ENCODE assay signal across 10 cellular contexts in the genomic region with DNA sequence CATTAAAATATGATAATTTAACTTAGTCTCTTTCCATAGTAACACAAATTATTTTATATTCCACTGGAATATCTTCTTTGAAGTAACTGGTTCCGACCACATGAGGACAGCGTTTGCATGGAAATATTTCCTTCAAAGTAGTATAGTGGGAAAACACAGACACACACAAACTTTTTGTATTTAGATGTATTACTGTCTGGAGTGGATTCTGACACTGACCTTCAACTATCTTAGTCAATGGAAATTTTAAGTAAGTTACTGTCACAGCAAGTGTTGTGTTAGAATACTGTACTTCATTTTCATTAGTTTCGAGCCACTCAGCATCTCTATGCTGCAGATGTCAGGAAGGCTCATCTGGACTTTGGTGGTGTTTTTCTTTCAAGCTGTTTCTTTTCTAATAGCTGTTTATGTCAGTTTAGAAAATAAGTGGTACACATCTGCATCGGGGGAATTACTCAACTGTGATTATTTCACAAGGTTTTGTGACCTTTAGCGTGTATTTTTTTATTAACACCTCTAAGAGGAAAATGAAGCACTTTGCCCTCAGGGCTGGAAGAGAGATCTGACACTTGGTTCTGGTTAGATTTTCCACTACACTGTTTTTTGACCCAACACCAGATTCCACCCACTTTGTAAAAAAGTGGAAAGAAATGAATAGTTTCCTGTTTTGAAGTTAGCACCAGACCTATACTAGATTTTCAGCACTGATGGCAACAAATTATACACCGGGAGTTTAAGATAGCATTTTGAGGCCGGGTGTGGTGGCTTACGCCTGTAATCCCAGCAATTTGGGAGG. TPM values are rescaled to one million over a fixed set of nuclear protein-coding genes. Genes with fewer than 3 reads are reported as not detected.
DNase-seq lines count a peak whose midpoint lies in the region; ATAC-seq, FAIRE-seq and TF ChIP-seq lines count a peak whose summit lies in the region.
"Had no signal": no experiment of that assay in that cellular context is flagged by ENCODE, and none has a peak within 500 bp of the region (broad histone marks: within the 10 kb centered on the region; RNA-seq: fewer than 3 reads in every experiment).

No MANE protein-coding gene starts in this region.

- H3K27me3 Mint-ChIP-seq in activated naive CD4-positive, alpha-beta T cell treated with anti-CD3 and anti-CD28 coated beads for 36 hours (ENCODE audit: low read depth): peaks cover 13% of the 10 kb centered on the region

- peak; percentile 34 for FAIRE-seq in frontal cortex (lab: Jason Lieb, UNC)
- FAIRE-seq: colon had no signal

- H3K27me3 ChIP-seq in upper lobe of left lung: no peaks in the 10 kb centered on the region

- no peaks in the 10 kb centered on the region for H3K36me3 ChIP-seq in upper lobe of left lung

- no peaks in the 10 kb centered on the region for H3K9me3 Mint-ChIP-seq in activated naive CD4-positive, alpha-beta T cell treated with anti-CD3 and anti-CD28 coated beads for 36 hours

- TF ChIP-seq EP300 in upper lobe of left lung (IDR thresholded peaks at IDR 0.05): no peak

- H3K4me1 ChIP-seq in upper lobe of left lung: no peaks in the 10 kb centered on the region

- TF ChIP-seq POLR2A in upper lobe of left lung (IDR thresholded peaks at IDR 0.05): no peak

- intact Hi-C loops in activated naive CD4-positive, alpha-beta T cell treated with anti-CD3 and anti-CD28 coated beads for 36 hours (cut with micrococcal nuclease): loop anchor here (1.0 to 5.0 kb wide), 2 partner anchors 330 to 546 kb away; no protein-coding TSS in a partner anchor

- no peak overlapping the region for H3K27ac Mint-ChIP-seq in activated naive CD4-positive, alpha-beta T cell treated with anti-CD3 and anti-CD28 coated beads for 36 hours

- DNase-seq in activated naive CD4-positive, alpha-beta T cell treated with anti-CD3 and anti-CD28 coated beads for 36 hours: peak; percentile 12
- DNase-seq in activated naive CD4-positive, alpha-beta T cell treated with anti-CD3 and anti-CD28 coated beads, Interleukin-2, amount 50 U/mL, for 16 hours: no peak
- peak; percentile 34 for DNase-seq in SK-N-DZ (ENCODE audit: low spot score)
- DNase-seq in frontal cortex (ENCODE audit: low spot score in 2 of 2): peak in 1 of 2 donors; percentile 23
- no peak for DNase-seq in upper lobe of left lung
- DNase-seq in activated CD4-positive, alpha-beta T cell treated with anti-CD3 and anti-CD28 coated beads, Interleukin-2, amount 50 U/mL, for 4 hours: no peak
- DNase-seq: NCI-H2107 had no signal

- peaks cover 3% of the 10 kb centered on the region for H3K4me1 Mint-ChIP-seq in activated naive CD4-positive, alpha-beta T cell treated with anti-CD3 and anti-CD28 coated beads for 36 hours (ENCODE audit: low read depth)

- peak in 5 of 6 experiments; percentile 22 to 53 (median 45) for TF ChIP-seq CTCF in upper lobe of left lung (IDR thresholded peaks at IDR 0.05)

- no peaks in the 10 kb centered on the region for H3K9me3 ChIP-seq in upper lobe of left lung

- 64% methylated on average over 8 of the region's 8 CpGs for WGBS in upper lobe of left lung, 2 donors

- H3K4me3 ChIP-seq in upper lobe of left lung: no peak overlapping the region

- H3K36me3 Mint-ChIP-seq in activated naive CD4-positive, alpha-beta T cell treated with anti-CD3 and anti-CD28 coated beads for 36 hours (ENCODE audit: low read depth): no peaks in the 10 kb centered on the region

- H3K4me3 Mint-ChIP-seq in activated naive CD4-positive, alpha-beta T cell treated with anti-CD3 and anti-CD28 coated beads for 36 hours: no peak overlapping the region

- ATAC-seq in upper lobe of left lung (ENCODE audit: low FRiP score in 2 of 2) (peak in 1 of 2 donors; percentile 59), HG02642 (IDR thresholded peaks at IDR 0.05; ENCODE audit: poor library complexity, unreplicated experiment) (no peak), GM21717 (IDR thresholded peaks at IDR 0.05; ENCODE audit: unreplicated experiment) (no peak)

- CTCF ChIA-PET in activated naive CD4-positive, alpha-beta T cell treated with anti-CD3 and anti-CD28 coated beads for 36 hours (lab: Charles Lee): no interaction called here

- H3K27ac ChIP-seq in upper lobe of left lung: no peak overlapping the region

RNA-seq across cellular contexts. Expression of a gene that starts 18.9 kb away (rescaled TPM):
- 10 to 100 TPM; 63.5 to 66.2 TPM for total RNA-seq in activated naive CD4-positive, alpha-beta T cell treated with anti-CD3 and anti-CD28 coated beads for 36 hours
- polyA plus RNA-seq in SK-N-DZ (2014; cell fraction: cytosol; rRNA removed): 57.3 and 58.8 TPM in 2 replicates
- 227 and 247 TPM in 2 replicates for polyA plus RNA-seq in SK-N-DZ (2014; cell fraction: nucleus; rRNA removed)
- total RNA-seq in frontal cortex (65.6 TPM), upper lobe of left lung (10 to 100 TPM; 21.2 to 93.2 (median 30.4) TPM)

Comparison
In these comparisons a context has a peak if more than half of its experiments do, and no peak if none do; other contexts are left out.
1. DNase-seq: peak in activated naive CD4-positive, alpha-beta T cell treated with anti-CD3 and anti-CD28 coated beads for 36 hours (single experiment) and SK-N-DZ (single experiment); none in activated naive CD4-positive, alpha-beta T cell treated with anti-CD3 and anti-CD28 coated beads, Interleukin-2, amount 50 U/mL, for 16 hours (single experiment), upper lobe of left lung (0 of 2) and activated CD4-positive, alpha-beta T cell treated with anti-CD3 and anti-CD28 coated beads, Interleukin-2, amount 50 U/mL, for 4 hours (0 of 2).